ENCODE assay signal across 14 cellular contexts in genomic region chr6:98039876-98040605, GRCh38.
DNase-seq lines count a peak whose midpoint lies in the region; ATAC-seq, FAIRE-seq and TF ChIP-seq lines count a peak whose summit lies in the region.
"Had no signal": no experiment of that assay in that cellular context is flagged by ENCODE, and none has a peak within 500 bp of the region (broad histone marks: within the 10 kb centered on the region; RNA-seq: fewer than 3 reads in every experiment).

No MANE protein-coding gene starts in this region.

- POLR2A ChIA-PET in H1 (lab: Charles Lee; ENCODE audit: partially characterized antibody) = interaction anchor here (0.6 kb wide), 1 partner anchor 471 kb away, joined by 5 read pairs; no protein-coding TSS in a partner anchor

- H3K9me3 ChIP-seq in H1 (ENCODE audit: insufficient read depth in 2 of 2, low read depth in 1 of 2, low read length in 1 of 2) (no peaks in the 10 kb centered on the region), trophoblast cell (ENCODE audit: insufficient read depth, low read depth, low read length) (no peaks in the 10 kb centered on the region)
- H3K9me3 ChIP-seq: A549, gastrocnemius medialis, psoas muscle had no signal

- CTCF ChIA-PET in H1 (lab: Charles Lee; ENCODE audit: partially characterized antibody) = interaction anchor here (0.6 to 1.5 kb wide), 9 partner anchors 12 to 599 kb away, joined by 3 to 6 read pairs (median 3); no protein-coding TSS in a partner anchor

- peak overlapping the region; percentile 88 for H4K5ac ChIP-seq in H1 (ENCODE audit: insufficient read length, low read depth, low read length)

- peak; percentile 19 for DNase-seq in DMS53 (lab: John Stamatoyannopoulos, UW)
- DNase-seq in DMS53 treated with DMSO at 0.1 percent for 48 hours (lab: John Stamatoyannopoulos, UW; ENCODE audit: unreplicated experiment) = no peak
- peak; percentile 74 for DNase-seq in NCI-H146 (lab: John Stamatoyannopoulos, UW)
- peak in 1 of 2 experiments; percentile 63 for DNase-seq in H1 (ENCODE audit: low read depth in 1 of 2, low spot score in 2 of 2)
- DNase-seq in trophoblast cell = no peak
- DNase-seq in GM12891 (ENCODE audit: insufficient read length, low spot score) = no peak
- DNase-seq: activated naive CD8-positive, alpha-beta T cell treated with anti-CD3 and anti-CD28 coated beads, Interleukin-2, amount 10 ng/mL, durations not matched to agents 7 days and 5 days; gastrocnemius medialis; NCI-H187; psoas muscle had no signal

- H2BK15ac ChIP-seq in H1 (ENCODE audit: low read length) = no peak overlapping the region

- WGBS in H1 (ENCODE audit: extremely low coverage in 1 of 2, insufficient coverage in 1 of 2, insufficient read length in 1 of 2, insufficient replicate concordance in 2 of 2, low coverage in 1 of 2, low lambda C conversion rate in 2 of 2, missing lambda C conversion rate in 1 of 2), 2 experiments = 0% methylated on average over 3 of the region's 3 CpGs; no CpG with 5 or more reads in 1 of the 2 experiments
- no CpG with 5 or more reads among the region's 3 CpGs for WGBS in trophoblast cell (ENCODE audit: extremely low coverage, insufficient coverage, insufficient read length)

- H3K9ac ChIP-seq in H1 (replicated peaks in 1 of 4; ENCODE audit: extremely low read depth in 1 of 4, low read depth in 3 of 4, low read length in 3 of 4) (no peak overlapping the region), trophoblast cell (ENCODE audit: low read length) (no peak overlapping the region)

- H3K79me1 ChIP-seq in H1 (ENCODE audit: low read depth, low read length) = no peaks in the 10 kb centered on the region
- peaks cover 2% of the 10 kb centered on the region for H3K79me1 ChIP-seq in trophoblast cell (ENCODE audit: low read length)

- peak overlapping the region; percentile 98 for H2BK120ac ChIP-seq in H1 (replicated peaks; ENCODE audit: low read depth, low read length)
- no peak overlapping the region for H2BK120ac ChIP-seq in trophoblast cell (ENCODE audit: insufficient read depth, low read length, poor library complexity)

- 0 out of 2 replicates have a peak overlapping the region, but pooled peaks have one; percentile 32 for H2BK20ac ChIP-seq in H1 (ENCODE audit: low read length)

- H4K20me1 ChIP-seq in H1 (replicated peaks in 1 of 2; ENCODE audit: control insufficient read depth in 1 of 2, insufficient read depth in 2 of 2, low read length in 2 of 2) = no peaks in the 10 kb centered on the region

- H4K91ac ChIP-seq in H1 (replicated peaks; ENCODE audit: insufficient read length, low read length) (peak overlapping the region; percentile 88), trophoblast cell (ENCODE audit: low read depth, low read length) (no peak overlapping the region)

- H3K18ac ChIP-seq in H1 (ENCODE audit: extremely low read depth, low read length) = peak overlapping the region; percentile 97
- H3K18ac ChIP-seq in trophoblast cell (ENCODE audit: low read length) = no peak overlapping the region

- H2AK5ac ChIP-seq in H1 (ENCODE audit: low read depth, low read length) (0 out of 2 replicates have a peak overlapping the region, but pooled peaks have one; percentile 97), trophoblast cell (ENCODE audit: low read length) (no peak overlapping the region)

- H3K56ac ChIP-seq in H1 (replicated peaks; ENCODE audit: insufficient read length, low read depth, low read length) = peak overlapping the region; percentile 65

- H3K4me2 ChIP-seq in H1 (ENCODE audit: insufficient read depth in 1 of 2, low read depth in 2 of 2, low read length in 2 of 2) (peak overlapping the region; percentile 61 to 62), trophoblast cell (ENCODE audit: low read length) (no peak overlapping the region)
- H3K4me2 ChIP-seq: A549 had no signal

- H3K4ac ChIP-seq in H1 (replicated peaks; ENCODE audit: insufficient read length, low read depth, low read length) = peak overlapping the region; percentile 80
- H3K4ac ChIP-seq in trophoblast cell (ENCODE audit: low read depth, low read length) = no peak overlapping the region

- H2AFZ ChIP-seq in H1 (ENCODE audit: low read length) (no peak overlapping the region), trophoblast cell (ENCODE audit: insufficient read depth, low read length, poor library complexity) (peak overlapping the region; percentile 45)

- H3K23ac ChIP-seq in H1 (ENCODE audit: insufficient read length) = no peak overlapping the region
- no peak overlapping the region for H3K23ac ChIP-seq in trophoblast cell (ENCODE audit: low read length)

- H3K4me1 ChIP-seq in H1 (replicated peaks in 1 of 4; ENCODE audit: control insufficient read depth in 3 of 4, insufficient read depth in 4 of 4, low read length in 3 of 4) (peaks cover 0 to 50% (median 36%) of the 10 kb centered on the region in 4 experiments; a peak in 5 of 7 replicates), trophoblast cell (ENCODE audit: control insufficient read depth in 1 of 2, insufficient read depth in 2 of 2, low read length in 2 of 2) (peaks cover 3 to 4% of the 10 kb centered on the region in 2 experiments)
- H3K4me1 ChIP-seq: A549, gastrocnemius medialis, psoas muscle had no signal

- peak in 2 of 3 experiments; percentile 19 to 42; a peak in 2 of 4 replicates for TF ChIP-seq CTCF in H1 (IDR thresholded peaks at IDR 0.05; ENCODE audit: control extremely low read depth in 1 of 3, insufficient read depth in 1 of 3, low read depth in 1 of 3, low read length in 3 of 3)

- TF ChIP-seq POLR2A in H1 (IDR thresholded peaks at IDR 0.05; ENCODE audit: control extremely low read depth in 1 of 2, low read depth in 2 of 2, low read length in 2 of 2) = no peak; a peak in 1 of 3 replicates
- no peak for TF ChIP-seq POLR2A in GM12891 (IDR thresholded peaks at IDR 0.05; ENCODE audit: low read depth, low read length)

- peak; percentile 38 to 50 for TF ChIP-seq RAD21 in H1 (IDR thresholded peaks at IDR 0.05 in 1 of 2, conservative IDR thresholded peaks at IDR 0.05 in 1 of 2; ENCODE audit: low read depth in 2 of 2, low read length in 2 of 2)

- H3K14ac ChIP-seq in H1 (ENCODE audit: insufficient read length) = no peak overlapping the region
- H3K14ac ChIP-seq in trophoblast cell (ENCODE audit: low read length) = no peak overlapping the region

- H3K36me3 ChIP-seq in H1 (ENCODE audit: control insufficient read depth in 2 of 4, insufficient read depth in 4 of 4, low read length in 3 of 4) (no peaks in the 10 kb centered on the region), trophoblast cell (ENCODE audit: control insufficient read depth in 1 of 2, insufficient read depth in 2 of 2, low read length in 2 of 2) (no peaks in the 10 kb centered on the region)
- H3K36me3 ChIP-seq: gastrocnemius medialis had no signal

- no peaks in the 10 kb centered on the region for H3K23me2 ChIP-seq in H1 (ENCODE audit: low read depth, low read length)

- no peak for ATAC-seq in HG03097 (IDR thresholded peaks at IDR 0.05; ENCODE audit: low FRiP score, unreplicated experiment)
- no peak for ATAC-seq in HG03095 (IDR thresholded peaks at IDR 0.05; ENCODE audit: unreplicated experiment)
- ATAC-seq: A549, gastrocnemius medialis, psoas muscle had no signal

- FAIRE-seq in H1 (lab: Jason Lieb, UNC) (peak; percentile 88), GM12891 (lab: Jason Lieb, UNC) (no peak)
- FAIRE-seq: A549 had no signal

- H3K27me3 ChIP-seq in H1 (replicated peaks in 1 of 4; ENCODE audit: control insufficient read depth in 3 of 4, extremely low read depth in 1 of 4, insufficient read depth in 3 of 4, low read length in 3 of 4) = no peaks in the 10 kb centered on the region
- H3K27me3 ChIP-seq in trophoblast cell (ENCODE audit: insufficient read depth, low read length) = no peaks in the 10 kb centered on the region
- H3K27me3 ChIP-seq: gastrocnemius medialis had no signal

- H2BK12ac ChIP-seq in H1 (ENCODE audit: low read depth, low read length) = peak overlapping the region; percentile 95; the same call in 1 of the 2 replicates
- H2BK12ac ChIP-seq in trophoblast cell (ENCODE audit: low read length) = no peak overlapping the region

- TF ChIP-seq EP300 in H1 (IDR thresholded peaks at IDR 0.05; ENCODE audit: borderline replicate concordance in 1 of 2, low read depth in 2 of 2, low read length in 2 of 2) = peak in 1 of 2 experiments; percentile 79; a peak in 2 of 3 replicates

- H2BK5ac ChIP-seq in H1 (ENCODE audit: low read depth, low read length) (peak overlapping the region; percentile 99), trophoblast cell (ENCODE audit: low read depth, low read length, poor library complexity) (no peak overlapping the region)

- H3K79me2 ChIP-seq in H1 (ENCODE audit: control insufficient read depth in 1 of 2, insufficient read depth in 2 of 2, low read length in 2 of 2) = no peaks in the 10 kb centered on the region
- H3K79me2 ChIP-seq in trophoblast cell (ENCODE audit: control insufficient read depth, insufficient read depth, low read length, poor library complexity) = no peaks in the 10 kb centered on the region

- H4K8ac ChIP-seq in H1 (ENCODE audit: extremely low read depth, insufficient read depth, low read length) (no peak overlapping the region), trophoblast cell (ENCODE audit: low read depth, low read length) (no peak overlapping the region)

- no peak overlapping the region for H4K12ac ChIP-seq in trophoblast cell (ENCODE audit: low read depth, low read length)

- H3K4me3 ChIP-seq in H1 (ENCODE audit: extremely low read depth in 1 of 4, insufficient read depth in 2 of 4, low read depth in 3 of 4, low read length in 4 of 4) (peak overlapping the region in 3 of 4 experiments; percentile 5 to 44 (median 6); a peak in 4 of 8 replicates), trophoblast cell (ENCODE audit: low read depth, low read length) (no peak overlapping the region)
- H3K4me3 ChIP-seq: A549, gastrocnemius medialis, psoas muscle had no signal

- H3K27ac ChIP-seq in H1 (ENCODE audit: low read depth, low read length) = peak overlapping the region; percentile 70
- no peak overlapping the region for H3K27ac ChIP-seq in trophoblast cell (ENCODE audit: low read depth, low read length)
- H3K27ac ChIP-seq: A549, gastrocnemius medialis, psoas muscle, VCaP had no signal

TF ChIP-seq in GM12891, 5 proteins besides CTCF, POLR2A, EP300 and RAD21:
- no peak for TF ChIP-seq POLR2AphosphoS5 (IDR thresholded peaks at IDR 0.05; ENCODE audit: low read depth, low read length)
- TF ChIP-seq PAX5 (IDR thresholded peaks at IDR 0.05; ENCODE audit: insufficient read depth, low read length, severe bottlenecking) = no peak
- TF ChIP-seq TAF1 (IDR thresholded peaks at IDR 0.05; ENCODE audit: low read depth, low read length) = no peak
- TF ChIP-seq POU2F2 (IDR thresholded peaks at IDR 0.05; ENCODE audit: low read depth, low read length) = no peak
- TF ChIP-seq SPI1 (IDR thresholded peaks at IDR 0.05; ENCODE audit: low read depth, low read length) = no peak

Comparison
In these comparisons a context has a peak if more than half of its experiments do, and no peak if none do; other contexts are left out.
1. DNase-seq: peak in DMS53 (single experiment) and NCI-H146 (single experiment); none in DMS53 treated with DMSO at 0.1 percent for 48 hours (single experiment), trophoblast cell (0 of 2) and GM12891 (single experiment).